In genomic region chr5:92543246-92543645, GRCh38 we compare ENCODE assay signal across 1 cellular context.
TF ChIP-seq lines count a peak whose summit lies in the region.

No MANE protein-coding gene starts in this region.

TF ChIP-seq in HEK293, 187 proteins besides CTCF, POLR2A, EP300 and RAD21 (continued from another document):
- TF ChIP-seq ZNF449 (tag by site-specific recombination; IDR thresholded peaks at IDR 0.05) = no peak
